ENCODE assay signal across 1 cellular context in the genomic region with DNA sequence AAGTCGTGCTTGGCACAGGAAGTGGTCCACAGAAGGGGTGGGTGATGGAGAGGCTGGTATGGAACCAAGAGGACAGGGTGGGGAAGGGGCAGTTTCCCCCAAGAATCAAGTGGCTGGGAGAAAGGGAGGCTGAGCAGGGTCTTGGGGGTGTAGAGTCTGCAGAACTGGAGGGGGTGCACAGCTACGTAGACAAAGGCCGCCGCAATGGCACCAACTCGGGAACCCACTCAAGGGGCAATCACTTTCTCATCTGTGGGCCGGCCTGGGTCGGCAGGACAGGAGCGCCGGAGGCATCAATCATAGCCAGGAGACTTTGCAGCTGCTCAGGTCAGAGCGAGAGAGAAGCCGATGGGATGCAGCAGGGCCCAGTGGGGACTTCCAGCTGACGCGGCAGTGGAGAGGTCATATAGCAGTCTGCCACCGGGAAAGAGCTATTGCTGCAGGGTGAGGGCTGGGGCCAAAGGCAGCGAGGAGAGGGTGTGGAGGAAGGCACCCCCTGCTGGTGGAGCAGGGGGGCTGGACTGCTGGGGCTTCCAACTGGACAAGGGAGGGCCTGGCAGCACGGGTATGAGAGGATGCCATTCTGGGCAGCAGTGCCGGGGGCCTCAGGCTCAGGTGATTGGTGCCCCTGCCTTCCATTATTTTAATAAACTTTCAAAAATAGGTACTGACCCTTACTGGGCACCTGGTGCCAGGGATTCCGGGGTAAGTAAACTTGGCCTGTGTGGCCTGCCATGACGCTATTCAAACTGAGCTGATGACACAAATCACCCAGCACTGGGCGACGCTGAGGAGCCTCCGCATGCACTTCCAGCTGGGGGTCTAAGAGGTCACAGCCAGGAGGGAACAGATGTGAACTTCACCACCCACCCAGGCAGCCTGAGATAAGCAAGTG.
A peak's percentile ranks its signal among the peaks of the same experiment; 100 is the strongest.
TF ChIP-seq lines count a peak whose summit lies in the region.

No MANE protein-coding gene starts in this region.

TF ChIP-seq in HepG2, 621 proteins besides CTCF, POLR2A, EP300 and RAD21 (continues in another document):
- TF ChIP-seq ZNF142 (CRISPR knock-in tag; IDR thresholded peaks at IDR 0.05): 0 out of 2 replicates have a peak, but pooled peaks have one; percentile 63
- TF ChIP-seq JUNB (CRISPR knock-in tag; IDR thresholded peaks at IDR 0.05; ENCODE audit: borderline replicate concordance): no peak
- TF ChIP-seq MAFF (IDR thresholded peaks at IDR 0.05; ENCODE audit: low read depth, low read length): peak; percentile 43; the same call in 1 of the 2 replicates
- TF ChIP-seq MTA1 (CRISPR knock-in tag; IDR thresholded peaks at IDR 0.05; ENCODE audit: borderline replicate concordance): no peak
- TF ChIP-seq ZNF44 (CRISPR knock-in tag; IDR thresholded peaks at IDR 0.05): no peak
- no peak for TF ChIP-seq SMAD9 (CRISPR knock-in tag; IDR thresholded peaks at IDR 0.05)
- no peak for TF ChIP-seq SOX6 (IDR thresholded peaks at IDR 0.05)
- TF ChIP-seq SOX6 (CRISPR knock-in tag; IDR thresholded peaks at IDR 0.05): peak; percentile 39; the same call in 1 of the 2 replicates
- peak; percentile 22; the same call in 1 of the 2 replicates for TF ChIP-seq SOX5 (CRISPR knock-in tag; IDR thresholded peaks at IDR 0.05; ENCODE audit: borderline replicate concordance)
- TF ChIP-seq, protein P1, sequence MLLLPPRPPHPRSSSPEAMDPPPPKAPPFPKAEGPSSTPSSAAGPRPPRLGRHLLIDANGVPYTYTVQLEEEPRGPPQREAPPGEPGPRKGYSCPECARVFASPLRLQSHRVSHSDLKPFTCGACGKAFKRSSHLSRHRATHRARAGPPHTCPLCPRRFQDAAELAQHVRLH (CRISPR knock-in tag; IDR thresholded peaks at IDR 0.05; ENCODE audit: borderline replicate concordance, low read depth): 0 out of 2 replicates have a peak, but pooled peaks have one; percentile 34
- no peak for TF ChIP-seq ZC3H4 (CRISPR knock-in tag; IDR thresholded peaks at IDR 0.05; ENCODE audit: borderline replicate concordance)
- TF ChIP-seq NR2F1 (CRISPR knock-in tag; IDR thresholded peaks at IDR 0.05): 0 out of 4 replicates have a peak, but pooled peaks of 1 of the 2 experiments have one; percentile 51
- TF ChIP-seq ZNF589 (CRISPR knock-in tag; conservative IDR thresholded peaks at IDR 0.05): no peak
- TF ChIP-seq ZNF713 (CRISPR knock-in tag; IDR thresholded peaks at IDR 0.05): 0 out of 2 replicates have a peak, but pooled peaks have one; percentile 66
- TF ChIP-seq, protein P2, sequence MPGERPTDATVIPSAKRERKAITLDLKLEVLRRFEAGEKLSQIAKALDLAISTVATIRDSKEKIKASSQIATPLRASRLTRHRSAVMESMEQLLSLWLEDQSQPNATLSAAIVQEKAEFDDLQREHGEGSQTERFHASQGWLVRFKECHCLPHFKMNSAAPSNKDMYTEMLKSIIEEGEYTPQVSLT (CRISPR knock-in tag; IDR thresholded peaks at IDR 0.05; ENCODE audit: borderline replicate concordance, low read depth): no peak
- TF ChIP-seq ZNF652 (CRISPR knock-in tag; IDR thresholded peaks at IDR 0.05; ENCODE audit: borderline replicate concordance, low read depth): no peak; the same call in 1 of the 2 replicates
- 0 out of 2 replicates have a peak, but pooled peaks have one; percentile 39 for TF ChIP-seq ZKSCAN8 (CRISPR knock-in tag; IDR thresholded peaks at IDR 0.05; ENCODE audit: borderline replicate concordance)
- peak; percentile 56; the same call in 1 of the 2 replicates for TF ChIP-seq CEBPG (CRISPR knock-in tag; IDR thresholded peaks at IDR 0.05)
- no peak for TF ChIP-seq ZNF543 (CRISPR knock-in tag; IDR thresholded peaks at IDR 0.05)
- TF ChIP-seq MED8 (CRISPR knock-in tag; IDR thresholded peaks at IDR 0.05; ENCODE audit: insufficient replicate concordance): no peak
- TF ChIP-seq, protein P3, sequence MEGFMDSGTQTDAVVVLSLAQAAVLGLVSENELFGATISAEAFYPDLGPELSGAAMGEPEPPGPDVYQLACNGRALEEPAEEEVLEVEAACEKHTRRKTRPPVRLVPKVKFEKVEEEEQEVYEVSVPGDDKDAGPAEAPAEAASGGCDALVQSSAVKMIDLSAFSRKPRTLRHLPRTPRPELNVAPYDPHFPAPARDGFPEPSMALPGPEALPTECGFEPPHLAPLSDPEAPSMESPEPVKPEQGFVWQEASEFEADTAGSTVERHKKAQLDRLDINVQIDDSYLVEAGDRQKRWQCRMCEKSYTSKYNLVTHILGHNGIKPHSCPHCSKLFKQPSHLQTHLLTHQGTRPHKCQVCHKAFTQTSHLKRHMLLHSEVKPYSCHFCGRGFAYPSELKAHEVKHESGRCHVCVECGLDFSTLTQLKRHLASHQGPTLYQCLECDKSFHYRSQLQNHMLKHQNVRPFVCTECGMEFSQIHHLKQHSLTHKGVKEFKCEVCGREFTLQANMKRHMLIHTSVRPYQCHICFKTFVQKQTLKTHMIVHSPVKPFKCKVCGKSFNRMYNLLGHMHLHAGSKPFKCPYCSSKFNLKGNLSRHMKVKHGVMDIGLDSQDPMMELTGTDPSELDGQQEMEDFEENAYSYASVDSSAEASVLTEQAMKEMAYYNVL (CRISPR knock-in tag; IDR thresholded peaks at IDR 0.05; ENCODE audit: borderline replicate concordance): peak; percentile 26; the same call in 1 of the 2 replicates
- TF ChIP-seq NONO (IDR thresholded peaks at IDR 0.05): no peak
- peak; percentile 30; the same call in 1 of the 2 replicates for TF ChIP-seq NONO (CRISPR knock-in tag; conservative IDR thresholded peaks at IDR 0.05)
- TF ChIP-seq ZNF263 (CRISPR knock-in tag; IDR thresholded peaks at IDR 0.05): peak; percentile 56; the same call in 1 of the 2 replicates
- TF ChIP-seq ZNF800 (CRISPR knock-in tag; IDR thresholded peaks at IDR 0.05): peak; percentile 65; the same call in 1 of the 2 replicates
- 0 out of 2 replicates have a peak, but pooled peaks have one; percentile 40 for TF ChIP-seq ZBED4 (CRISPR knock-in tag; IDR thresholded peaks at IDR 0.05; ENCODE audit: borderline replicate concordance)
- peak; percentile 87; the same call in 1 of the 2 replicates for TF ChIP-seq ZNF788 (CRISPR knock-in tag; IDR thresholded peaks at IDR 0.05; ENCODE audit: borderline replicate concordance)
- TF ChIP-seq ZNF331 (CRISPR knock-in tag; IDR thresholded peaks at IDR 0.05): peak; percentile 50; the same call in 1 of the 2 replicates
- TF ChIP-seq HNF4A (CRISPR knock-in tag; IDR thresholded peaks at IDR 0.05): peak; percentile 24; the same call in 1 of the 2 replicates
- TF ChIP-seq SALL2 (CRISPR knock-in tag; IDR thresholded peaks at IDR 0.05): peak; percentile 66; the same call in 1 of the 2 replicates
- 0 out of 2 replicates have a peak, but pooled peaks have one; percentile 24 for TF ChIP-seq ARNTL (CRISPR knock-in tag; IDR thresholded peaks at IDR 0.05)
- no peak for TF ChIP-seq NCOA1 (CRISPR knock-in tag; IDR thresholded peaks at IDR 0.05)
- 0 out of 2 replicates have a peak, but pooled peaks have one; percentile 36 for TF ChIP-seq ZFP90 (CRISPR knock-in tag; IDR thresholded peaks at IDR 0.05; ENCODE audit: borderline replicate concordance)
- peak; percentile 77 for TF ChIP-seq HOXA3 (CRISPR knock-in tag; IDR thresholded peaks at IDR 0.05)
- TF ChIP-seq, protein P4, sequence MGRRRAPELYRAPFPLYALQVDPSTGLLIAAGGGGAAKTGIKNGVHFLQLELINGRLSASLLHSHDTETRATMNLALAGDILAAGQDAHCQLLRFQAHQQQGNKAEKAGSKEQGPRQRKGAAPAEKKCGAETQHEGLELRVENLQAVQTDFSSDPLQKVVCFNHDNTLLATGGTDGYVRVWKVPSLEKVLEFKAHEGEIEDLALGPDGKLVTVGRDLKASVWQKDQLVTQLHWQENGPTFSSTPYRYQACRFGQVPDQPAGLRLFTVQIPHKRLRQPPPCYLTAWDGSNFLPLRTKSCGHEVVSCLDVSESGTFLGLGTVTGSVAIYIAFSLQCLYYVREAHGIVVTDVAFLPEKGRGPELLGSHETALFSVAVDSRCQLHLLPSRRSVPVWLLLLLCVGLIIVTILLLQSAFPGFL (CRISPR knock-in tag; IDR thresholded peaks at IDR 0.05): 0 out of 2 replicates have a peak, but pooled peaks have one; percentile 40
- peak; percentile 35; the same call in 1 of the 2 replicates for TF ChIP-seq HOXD1 (CRISPR knock-in tag; IDR thresholded peaks at IDR 0.05)
- TF ChIP-seq SP5 (CRISPR knock-in tag; IDR thresholded peaks at IDR 0.05; ENCODE audit: borderline replicate concordance, low read depth): 0 out of 2 replicates have a peak, but pooled peaks have one; percentile 9
- peak; percentile 63 for TF ChIP-seq ELF3 (CRISPR knock-in tag; IDR thresholded peaks at IDR 0.05)
- TF ChIP-seq MEIS2 (CRISPR knock-in tag; IDR thresholded peaks at IDR 0.05): peak; percentile 78; the same call in 1 of the 2 replicates
